In the genomic region with DNA sequence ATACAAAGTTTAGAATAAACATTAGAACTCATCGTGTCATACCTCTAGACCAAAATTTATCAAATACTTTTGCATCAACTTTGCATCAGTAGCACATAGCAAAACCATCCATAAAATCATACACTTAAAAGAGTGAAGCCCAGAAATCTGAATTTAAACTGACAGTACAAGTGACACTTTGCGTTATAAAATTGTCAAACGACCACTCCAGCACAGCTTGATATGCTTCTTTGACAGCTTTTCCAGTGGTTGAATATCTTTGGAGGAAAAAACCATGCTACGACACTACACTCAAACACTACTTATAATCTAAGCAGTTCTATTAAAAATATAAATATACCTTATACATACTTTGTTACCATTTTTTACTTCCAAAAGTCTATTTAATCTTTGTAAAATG, we compare ENCODE assay signal across 34 cellular contexts.
"Had no signal": no experiment of that assay in that cellular context is flagged by ENCODE, and none has a peak within 500 bp of the region (broad histone marks: within the 10 kb centered on the region; RNA-seq: fewer than 3 reads in every experiment).

No MANE protein-coding gene starts in this region.

- H3K4me2 ChIP-seq: KMS-11 had no signal

- H3K9ac ChIP-seq: KMS-11 had no signal

- H3K27ac ChIP-seq: KMS-11 had no signal

- H3K9me3 ChIP-seq: MG63 had no signal

- H3K27me3 ChIP-seq: MG63 had no signal

- H3K36me3 ChIP-seq: MG63 had no signal

- H3K4me3 ChIP-seq: MG63 had no signal

- DNase-seq: Karpas-422, Kasumi-1, MG63, MM.1S, MV-4-11, NCI-H1048, NCI-H1092, NCI-H1092 treated with DMSO at 0.1 percent for 48 hours, NCI-H1105, NCI-H1105 treated with DMSO at 0.1 percent for 48 hours, NCI-H1417, NCI-H1417 treated with DMSO at 0.1 percent for 48 hours, NCI-H1436, NCI-H1436 treated with DMSO at 0.1 percent for 48 hours, NCI-H146, NCI-H1694, NCI-H1694 treated with DMSO at 0.1 percent for 48 hours, NCI-H187, NCI-H187 treated with DMSO at 0.1 percent for 48 hours, NCI-H1930, NCI-H2029, NCI-H2029 treated with DMSO at 0.1 percent for 48 hours, NCI-H2081, NCI-H2081 treated with DMSO at 0.1 percent for 48 hours, NCI-H2107, NCI-H2171, NCI-H2171 treated with DMSO at 0.1 percent for 48 hours, NCI-H2227 treated with DMSO at 0.1 percent for 48 hours, NCI-H226, NCI-H345, NCI-H446, NCI-H446 treated with DMSO at 0.1 percent for 48 hours, NCI-H510A had no signal
